In genomic region chr2:183284606-183285005, GRCh38 we compare ENCODE assay signal across 17 cellular contexts.
DNase-seq lines count a peak whose midpoint lies in the region; ATAC-seq, FAIRE-seq and TF ChIP-seq lines count a peak whose summit lies in the region.
"Had no signal": no experiment of that assay in that cellular context is flagged by ENCODE, and none has a peak within 500 bp of the region (broad histone marks: within the 10 kb centered on the region; RNA-seq: fewer than 3 reads in every experiment).

No MANE protein-coding gene starts in this region.

- H3K4me1 ChIP-seq in K562 (replicated peaks in 1 of 2; ENCODE audit: control insufficient read depth in 2 of 2, insufficient read depth in 2 of 2, low read length in 2 of 2) (no peaks in the 10 kb centered on the region), keratinocyte (ENCODE audit: control insufficient read depth, extremely low read depth, insufficient read depth, low read length) (peaks cover 18% of the 10 kb centered on the region)
- H3K4me1 ChIP-seq: BLaER1, esophagus squamous epithelium had no signal

- DNase-seq in AG10803 (ENCODE audit: low read depth) (peak; percentile 75), HTR-8/SVneo (ENCODE audit: insufficient read length, low spot score) (peak; percentile 10), K562 (ENCODE audit: extremely low read depth in 1 of 4, low spot score in 3 of 4) (no peak), keratinocyte (ENCODE audit: low read depth, low spot score) (peak; percentile 92), globus pallidus (ENCODE audit: low spot score) (no peak), NCI-H2081 (lab: John Stamatoyannopoulos, UW) (no peak), iPS-NIHi11 (ENCODE audit: low spot score) (no peak)
- no peak for DNase-seq in stimulated activated CD8-positive, alpha-beta memory T cell treated with anti-CD3 and anti-CD28 coated beads, Interleukin-4, amount 100 ng/mL, for 48 hours
- DNase-seq: activated naive CD4-positive, alpha-beta T cell treated with anti-CD3 and anti-CD28 coated beads, Interleukin-2, amount 50 U/mL, for 16 hours; DMS79 treated with DMSO at 0.1 percent for 48 hours; esophagus squamous epithelium; Kasumi-1; mucosa of descending colon; NCI-H2029 treated with DMSO at 0.1 percent for 48 hours; stimulated activated CD4-positive, alpha-beta T cell treated with anti-CD3 and anti-CD28 coated beads, Interleukin-2, amount 100 ng/mL, for 24 hours had no signal

- no TSS peak for BruUV-seq in K562 (replicated peaks; lab: Mats Ljungman, UMichigan)

- H3K4me3 ChIP-seq in AG10803 (ENCODE audit: low read length), result no peak overlapping the region
- H3K4me3 ChIP-seq in K562, result no peak overlapping the region
- no peak overlapping the region for H3K4me3 ChIP-seq in keratinocyte (ENCODE audit: control insufficient read depth in 2 of 3, extremely low read depth in 1 of 3, insufficient read depth in 2 of 3, low read depth in 1 of 3, low read length in 3 of 3)
- H3K4me3 ChIP-seq: BLaER1, esophagus squamous epithelium, mucosa of descending colon had no signal

- CTCF ChIA-PET in K562 (lab: Yijun Ruan, JAX; ENCODE audit: low intra/inter-chr PET ratio), result no interaction called here

- intact Hi-C loops in K562 (cut with micrococcal nuclease), result no loop called here

- H3K4me2 ChIP-seq in K562 (ENCODE audit: insufficient read depth, low read length) (no peak overlapping the region), keratinocyte (ENCODE audit: control insufficient read depth, extremely low read depth, insufficient read depth, low read depth, low read length) (peak overlapping the region; percentile 22)
- H3K4me2 ChIP-seq: BLaER1 had no signal

- no peaks in the 10 kb centered on the region for H3K79me2 ChIP-seq in K562 (ENCODE audit: control insufficient read depth, insufficient read depth, low read length)
- no peaks in the 10 kb centered on the region for H3K79me2 ChIP-seq in keratinocyte (ENCODE audit: control insufficient read depth, insufficient read depth, low read length)

- dilution Hi-C loops in keratinocyte (cut with MboI; ENCODE audit: extremely low pct_ligation_motif_present, low sequenced_read_pairs), result no loop called here

- H3K27me3 ChIP-seq in K562 (ENCODE audit: control insufficient read depth in 2 of 2, insufficient read depth in 2 of 2, low read length in 2 of 2) (no peaks in the 10 kb centered on the region), keratinocyte (ENCODE audit: control insufficient read depth, extremely low read depth, insufficient read depth, low read length) (no peaks in the 10 kb centered on the region)
- H3K27me3 ChIP-seq: BLaER1, esophagus squamous epithelium had no signal

- H3K9ac ChIP-seq in K562 (ENCODE audit: insufficient read depth in 1 of 2, low read depth in 2 of 2, low read length in 2 of 2) (no peak overlapping the region), keratinocyte (ENCODE audit: control insufficient read depth, extremely low read depth, insufficient read depth, low read length) (peak overlapping the region; percentile 16)
- H3K9ac ChIP-seq: BLaER1 had no signal

- TF ChIP-seq EP300 in K562 (IDR thresholded peaks at IDR 0.05; ENCODE audit: low read length), result no peak

- no peak for TF ChIP-seq RAD21 in K562 (CRISPR knock-in tag; conservative IDR thresholded peaks at IDR 0.05 in 1 of 2, IDR thresholded peaks at IDR 0.05 in 1 of 2)

- ATAC-seq in K562, result peak; percentile 33; the same call in 2 of the 3 replicates
- ATAC-seq: mucosa of descending colon, Right ventricle myocardium inferior had no signal

- H2AFZ ChIP-seq in K562 (ENCODE audit: low read depth, low read length) (no peak overlapping the region), keratinocyte (ENCODE audit: control insufficient read depth, low read length) (peak overlapping the region; percentile 51)

- H3K27ac ChIP-seq in K562 (ENCODE audit: extremely low read depth, low read depth, low read length) (no peak overlapping the region), keratinocyte (ENCODE audit: control insufficient read depth, insufficient read depth, low read length) (peak overlapping the region; percentile 86)
- H3K27ac ChIP-seq: BLaER1, esophagus squamous epithelium had no signal

- H4K20me1 ChIP-seq in K562 (replicated peaks; ENCODE audit: control insufficient read depth, insufficient read depth, low read length) (no peaks in the 10 kb centered on the region), keratinocyte (ENCODE audit: control insufficient read depth, extremely low read depth, insufficient read depth, low read length) (no peaks in the 10 kb centered on the region)
- H4K20me1 ChIP-seq: BLaER1 had no signal

- in situ Hi-C loops in K562 (cut with MboI), result no loop called here

- POLR2A ChIA-PET in K562 (lab: Yijun Ruan, JAX), result no interaction called here

- no peaks in the 10 kb centered on the region for H3K9me1 ChIP-seq in K562 (ENCODE audit: control insufficient read depth, insufficient read depth, low read length)
- no peaks in the 10 kb centered on the region for H3K9me1 ChIP-seq in keratinocyte (ENCODE audit: control insufficient read depth, extremely low read depth, insufficient read depth, low read length)

- no peak for TF ChIP-seq POLR2A in K562 (conservative IDR thresholded peaks at IDR 0.05)

- H3K9me3 ChIP-seq in K562 (replicated peaks; ENCODE audit: control insufficient read depth, insufficient read depth, low read depth, low read length) (no peaks in the 10 kb centered on the region), keratinocyte (ENCODE audit: control insufficient read depth, low read depth, low read length) (peaks cover 6% of the 10 kb centered on the region)
- H3K9me3 ChIP-seq: BLaER1, esophagus squamous epithelium, mucosa of descending colon had no signal

- H3K36me3 ChIP-seq in K562 (ENCODE audit: control insufficient read depth, insufficient read depth, low read length) (no peaks in the 10 kb centered on the region), keratinocyte (ENCODE audit: control insufficient read depth in 2 of 2, extremely low read depth in 1 of 2, insufficient read depth in 2 of 2, low read length in 2 of 2) (no peaks in the 10 kb centered on the region)
- H3K36me3 ChIP-seq: BLaER1, esophagus squamous epithelium had no signal

- no peak for TF ChIP-seq CTCF in AG10803 (conservative IDR thresholded peaks at IDR 0.05; ENCODE audit: low read length)
- no peak for TF ChIP-seq CTCF in K562 (IDR thresholded peaks at IDR 0.05 in 2 of 3, conservative IDR thresholded peaks at IDR 0.05 in 1 of 3; ENCODE audit: insufficient read depth in 2 of 3, low read depth in 1 of 3, low read length in 3 of 3)
- no peak for TF ChIP-seq CTCF in keratinocyte (optimal IDR thresholded peaks at IDR 0.05 in 1 of 3, IDR thresholded peaks at IDR 0.05 in 1 of 3, conservative IDR thresholded peaks at IDR 0.05 in 1 of 3; ENCODE audit: extremely low read depth in 1 of 3, insufficient read depth in 2 of 3, low read length in 3 of 3)

- FAIRE-seq in HTR-8/SVneo (lab: Jason Lieb, UNC) (no peak), K562 (lab: Jason Lieb, UNC) (no peak), keratinocyte (lab: Jason Lieb, UNC) (peak; percentile 99)

TF ChIP-seq in K562, 482 proteins besides CTCF, POLR2A, EP300 and RAD21:
- TF ChIP-seq GTF2A2 (tag; IDR thresholded peaks at IDR 0.05) (no peak), VEZF1 (CRISPR knock-in tag; IDR thresholded peaks at IDR 0.05) (no peak), FOXM1 (IDR thresholded peaks at IDR 0.05; ENCODE audit: low read depth) (no peak), FOXM1 (CRISPR knock-in tag; IDR thresholded peaks at IDR 0.05; ENCODE audit: low read depth) (no peak)

Comparison
In these comparisons a context has a peak if more than half of its experiments do, and no peak if none do; other contexts are left out.
1. DNase-seq: peak in AG10803 (single experiment), HTR-8/SVneo (single experiment) and keratinocyte (single experiment); none in K562 (0 of 4), globus pallidus (single experiment), NCI-H2081 (0 of 2), stimulated activated CD8-positive, alpha-beta memory T cell treated with anti-CD3 and anti-CD28 coated beads, Interleukin-4, amount 100 ng/mL, for 48 hours (single experiment) and iPS-NIHi11 (single experiment).